Comparison of ENCODE assay signal across 25 cellular contexts in genomic region chr1:11728126-11728806, GRCh38. TPM values are rescaled to one million over a fixed set of nuclear protein-coding genes. Genes with fewer than 3 reads are reported as not detected.
"Had no signal": no experiment of that assay in that cellular context is flagged by ENCODE, and none has a peak within 500 bp of the region (broad histone marks: within the 10 kb centered on the region; RNA-seq: fewer than 3 reads in every experiment).

No MANE protein-coding gene starts in this region.

- H3K36me3 ChIP-seq: left lung, neural progenitor cell, prostate gland, upper lobe of right lung had no signal

- H3K27me3 Mint-ChIP-seq: activated naive CD8-positive, alpha-beta T cell treated with anti-CD3 and anti-CD28 coated beads, Interleukin-2, amount 50 U/mL, for 24 hours; naive B cell; T-helper 17 cell had no signal

- FAIRE-seq: endometrium, kidney had no signal

- H3K27ac Mint-ChIP-seq: activated CD4-positive, alpha-beta memory T cell treated with anti-CD3 and anti-CD28 coated beads, Interleukin-2, amount 10 ng/mL, durations not matched to agents 7 days and 5 days; activated naive CD8-positive, alpha-beta T cell treated with anti-CD3 and anti-CD28 coated beads, Interleukin-2, amount 50 U/mL, for 24 hours; neural progenitor cell; T-helper 17 cell had no signal

- ATAC-seq: activated naive CD8-positive, alpha-beta T cell treated with anti-CD3 and anti-CD28 coated beads, Interleukin-2, amount 50 U/mL, for 24 hours; body of pancreas; foreskin keratinocyte; left lung; T-helper 17 cell; upper lobe of right lung had no signal

- H3K9me3 Mint-ChIP-seq: activated CD4-positive, alpha-beta memory T cell treated with anti-CD3 and anti-CD28 coated beads, Interleukin-2, amount 10 ng/mL, durations not matched to agents 7 days and 5 days; activated naive CD8-positive, alpha-beta T cell treated with anti-CD3 and anti-CD28 coated beads, Interleukin-2, amount 50 U/mL, for 24 hours; naive B cell; neural progenitor cell had no signal

- DNase-seq: activated CD4-positive, alpha-beta memory T cell treated with anti-CD3 and anti-CD28 coated beads, Interleukin-2, amount 10 ng/mL, durations not matched to agents 7 days and 5 days; activated CD4-positive, alpha-beta T cell treated with anti-CD3 and anti-CD28 coated beads for 4 hours; activated CD4-positive, CD25-positive, alpha-beta regulatory T cell; activated gamma-delta T cell; activated naive CD4-positive, alpha-beta T cell treated with anti-CD3 and anti-CD28 coated beads, Interleukin-2, amount 50 U/mL, for 16 hours; activated naive CD8-positive, alpha-beta T cell treated with anti-CD3 and anti-CD28 coated beads, Interleukin-2, amount 50 U/mL, for 24 hours; anterior cingulate cortex; body of pancreas; erythroblast; kidney; left lung; naive B cell; stimulated activated CD4-positive, alpha-beta T cell treated with anti-CD3 and anti-CD28 coated beads, Interleukin-4, amount 100 ng/mL, for 1 hour; stimulated activated naive CD4-positive, alpha-beta T cell treated with Interleukin-2 at 50 U/mL for 16 hours; T-helper 17 cell; upper lobe of right lung had no signal

- H3K4me3 ChIP-seq: body of pancreas, left lung, lung, neural progenitor cell, prostate gland, upper lobe of right lung had no signal

- H3K36me3 Mint-ChIP-seq: naive B cell, neural progenitor cell had no signal

- H3K4me3 Mint-ChIP-seq: activated CD4-positive, alpha-beta memory T cell treated with anti-CD3 and anti-CD28 coated beads, Interleukin-2, amount 10 ng/mL, durations not matched to agents 7 days and 5 days; activated naive CD8-positive, alpha-beta T cell treated with anti-CD3 and anti-CD28 coated beads, Interleukin-2, amount 50 U/mL, for 24 hours; neural progenitor cell; T-helper 17 cell had no signal

- H3K27me3 ChIP-seq: body of pancreas, left lung, neural progenitor cell, upper lobe of right lung had no signal

RNA-seq across cellular contexts. Expression of gene C1orf167, which starts 33.7 kb away (rescaled TPM):
- total RNA-seq: body of pancreas, chondrocyte, foreskin keratinocyte, glomerular endothelial cell, osteocyte had no signal

RNA-seq across cellular contexts. Expression of gene DRAXIN, which starts 36.8 kb away (rescaled TPM):
- total RNA-seq: body of pancreas, foreskin keratinocyte, mesenteric fat pad had no signal
